In genomic region chr18:63161032-63161727, GRCh38 we compare ENCODE assay signal across 8 cellular contexts.
A peak's percentile ranks its signal among the peaks of the same experiment; 100 is the strongest.
DNase-seq lines count a peak whose midpoint lies in the region; ATAC-seq and TF ChIP-seq lines count a peak whose summit lies in the region.

No MANE protein-coding gene starts in this region.

- no peak overlapping the region for H3K4me3 ChIP-seq in skeletal muscle satellite cell (ENCODE audit: low read length)

- H3K4me2 ChIP-seq in skeletal muscle satellite cell (ENCODE audit: low read length), result peak overlapping the region; percentile 61

- H3K27me3 ChIP-seq in skeletal muscle satellite cell (ENCODE audit: control insufficient read depth, insufficient read depth, low read length), result peaks cover 20% of the 10 kb centered on the region

- ATAC-seq in HG03354 (IDR thresholded peaks at IDR 0.05; ENCODE audit: poor library complexity, severe bottlenecking, unreplicated experiment) (peak; percentile 28), omental fat pad (ENCODE audit: low FRiP score) (no peak)

- peak; percentile 53 for DNase-seq in stimulated activated CD4-positive, alpha-beta T cell treated with anti-CD3 and anti-CD28 coated beads, Interleukin-15, amount 100 ng/mL, for 24 hours
- no peak for DNase-seq in stimulated activated CD4-positive, alpha-beta T cell treated with anti-CD3 and anti-CD28 coated beads, Interleukin-2, amount 100 ng/mL, for 48 hours
- no peak for DNase-seq in glomerular visceral epithelial cell (ENCODE audit: extremely low spot score)
- no peak for DNase-seq in HuH-7.5 (ENCODE audit: low spot score)
- DNase-seq in omental fat pad (ENCODE audit: low spot score), result no peak

- H3K27ac ChIP-seq in angular gyrus (ENCODE audit: low read depth, low read length), result peak overlapping the region; percentile 72

- TF ChIP-seq CTCF in omental fat pad (IDR thresholded peaks at IDR 0.05), result no peak

- H3K36me3 ChIP-seq in skeletal muscle satellite cell (ENCODE audit: insufficient read depth, low read length), result no peaks in the 10 kb centered on the region

- H3K9ac ChIP-seq in skeletal muscle satellite cell (ENCODE audit: low read depth, low read length), result no peak overlapping the region

- H3K9me3 ChIP-seq in skeletal muscle satellite cell (replicated peaks; ENCODE audit: low read length), result no peaks in the 10 kb centered on the region

- H3K4me1 ChIP-seq in skeletal muscle satellite cell (ENCODE audit: control insufficient read depth, insufficient read depth, low read length), result peaks cover 15% of the 10 kb centered on the region
